ENCODE assay signal across 28 cellular contexts in genomic region chr20:13297105-13297899, GRCh38.
"Had no signal": no experiment of that assay in that cellular context is flagged by ENCODE, and none has a peak within 500 bp of the region (broad histone marks: within the 10 kb centered on the region; RNA-seq: fewer than 3 reads in every experiment).

No MANE protein-coding gene starts in this region.

- H3K9me3 ChIP-seq: adrenal gland, body of pancreas, gastrocnemius medialis, psoas muscle, thyroid gland, upper lobe of left lung had no signal

- H3K27ac ChIP-seq: adrenal gland, body of pancreas, gastrocnemius medialis, parathyroid adenoma, psoas muscle, skin epidermis, thyroid gland, upper lobe of left lung, VCaP had no signal

- H3K4me1 ChIP-seq: adrenal gland, body of pancreas, gastrocnemius medialis, parathyroid adenoma, psoas muscle, thyroid gland, upper lobe of left lung had no signal

- DNase-seq: activated CD4-positive, alpha-beta T cell treated with anti-CD3 and anti-CD28 coated beads for 4 hours; activated CD4-positive, alpha-beta T cell treated with anti-CD3 and anti-CD28 coated beads, Interleukin-2, amount 50 U/mL, for 4 hours; activated naive CD4-positive, alpha-beta T cell treated with Interleukin-2 at 50 U/mL for 16 hours; activated naive CD8-positive, alpha-beta T cell treated with anti-CD3 and anti-CD28 coated beads for 36 hours; activated T-cell treated with anti-CD3 and anti-CD28 coated beads for 4 hours; activated T-cell treated with anti-CD3 and anti-CD28 coated beads, Interleukin-2, amount 50 U/mL, for 72 hours; adrenal gland; aorta; body of pancreas; dermis blood vessel endothelial cell; effector memory CD4-positive, alpha-beta T cell; gastrocnemius medialis; glutamatergic neuron; left cardiac atrium; midbrain; naive thymus-derived CD8-positive, alpha-beta T cell; occipital lobe; psoas muscle; right cardiac atrium; stimulated activated CD4-positive, alpha-beta T cell treated with anti-CD3 and anti-CD28 coated beads, Interleukin-4, amount 100 ng/mL, for 24 hours; substantia nigra; T-helper 9 cell; thyroid gland; upper lobe of left lung had no signal

- H3K9ac ChIP-seq: parathyroid adenoma had no signal

- H3K36me3 ChIP-seq: adrenal gland, gastrocnemius medialis, upper lobe of left lung had no signal

- H3K27me3 ChIP-seq: adrenal gland, body of pancreas, gastrocnemius medialis, thyroid gland, upper lobe of left lung had no signal

- H2AFZ ChIP-seq: parathyroid adenoma had no signal

- H3K4me3 ChIP-seq: adrenal gland, body of pancreas, gastrocnemius medialis, psoas muscle, skin epidermis, thyroid gland, upper lobe of left lung had no signal

- ATAC-seq: activated T-cell treated with anti-CD3 and anti-CD28 coated beads, Interleukin-2, amount 50 U/mL, for 72 hours; body of pancreas; gastrocnemius medialis; left cardiac atrium; naive thymus-derived CD8-positive, alpha-beta T cell; psoas muscle; right cardiac atrium; stimulated activated effector memory CD8-positive, alpha-beta T cell treated with anti-CD3 and anti-CD28 coated beads, Interleukin-12 subunit alpha, Interleukin-12 subunit beta, amount 100 ng/mL, for 72 hours had no signal
